In the genomic region with DNA sequence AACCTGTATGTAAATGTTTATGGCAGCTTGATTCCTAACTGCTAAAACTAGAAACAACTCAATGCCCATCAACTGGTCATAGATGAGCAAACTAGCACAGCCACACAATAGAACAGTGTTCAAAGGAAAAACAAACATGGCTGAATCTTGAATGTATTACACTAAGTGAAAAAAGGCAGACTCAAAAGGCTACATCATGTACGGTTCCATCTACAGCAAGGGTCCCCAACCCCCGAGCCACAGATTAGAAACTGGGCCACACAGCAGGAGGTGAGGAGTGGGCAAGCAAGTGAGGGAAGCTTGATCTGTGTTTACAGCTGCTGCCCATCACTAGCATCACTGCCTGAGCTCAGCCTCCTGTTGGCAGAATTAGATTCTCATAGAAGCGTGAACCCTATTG, we compare ENCODE assay signal across 1 cellular context.
A peak's percentile ranks its signal among the peaks of the same experiment; 100 is the strongest.
TF ChIP-seq lines count a peak whose summit lies in the region.

No MANE protein-coding gene starts in this region.

TF ChIP-seq in K562, 482 proteins besides CTCF, POLR2A, EP300 and RAD21:
- TF ChIP-seq, protein P1, sequence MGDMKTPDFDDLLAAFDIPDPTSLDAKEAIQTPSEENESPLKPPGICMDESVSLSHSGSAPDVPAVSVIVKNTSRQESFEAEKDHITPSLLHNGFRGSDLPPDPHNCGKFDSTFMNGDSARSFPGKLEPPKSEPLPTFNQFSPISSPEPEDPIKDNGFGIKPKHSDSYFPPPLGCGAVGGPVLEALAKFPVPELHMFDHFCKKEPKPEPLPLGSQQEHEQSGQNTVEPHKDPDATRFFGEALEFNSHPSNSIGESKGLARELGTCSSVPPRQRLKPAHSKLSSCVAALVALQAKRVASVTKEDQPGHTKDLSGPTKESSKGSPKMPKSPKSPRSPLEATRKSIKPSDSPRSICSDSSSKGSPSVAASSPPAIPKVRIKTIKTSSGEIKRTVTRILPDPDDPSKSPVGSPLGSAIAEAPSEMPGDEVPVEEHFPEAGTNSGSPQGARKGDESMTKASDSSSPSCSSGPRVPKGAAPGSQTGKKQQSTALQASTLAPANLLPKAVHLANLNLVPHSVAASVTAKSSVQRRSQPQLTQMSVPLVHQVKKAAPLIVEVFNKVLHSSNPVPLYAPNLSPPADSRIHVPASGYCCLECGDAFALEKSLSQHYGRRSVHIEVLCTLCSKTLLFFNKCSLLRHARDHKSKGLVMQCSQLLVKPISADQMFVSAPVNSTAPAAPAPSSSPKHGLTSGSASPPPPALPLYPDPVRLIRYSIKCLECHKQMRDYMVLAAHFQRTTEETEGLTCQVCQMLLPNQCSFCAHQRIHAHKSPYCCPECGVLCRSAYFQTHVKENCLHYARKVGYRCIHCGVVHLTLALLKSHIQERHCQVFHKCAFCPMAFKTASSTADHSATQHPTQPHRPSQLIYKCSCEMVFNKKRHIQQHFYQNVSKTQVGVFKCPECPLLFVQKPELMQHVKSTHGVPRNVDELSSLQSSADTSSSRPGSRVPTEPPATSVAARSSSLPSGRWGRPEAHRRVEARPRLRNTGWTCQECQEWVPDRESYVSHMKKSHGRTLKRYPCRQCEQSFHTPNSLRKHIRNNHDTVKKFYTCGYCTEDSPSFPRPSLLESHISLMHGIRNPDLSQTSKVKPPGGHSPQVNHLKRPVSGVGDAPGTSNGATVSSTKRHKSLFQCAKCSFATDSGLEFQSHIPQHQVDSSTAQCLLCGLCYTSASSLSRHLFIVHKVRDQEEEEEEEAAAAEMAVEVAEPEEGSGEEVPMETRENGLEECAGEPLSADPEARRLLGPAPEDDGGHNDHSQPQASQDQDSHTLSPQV (IDR thresholded peaks at IDR 0.05), result peak; percentile 74; the same call in 1 of the 2 replicates
- TF ChIP-seq RBBP5 (IDR thresholded peaks at IDR 0.05; ENCODE audit: borderline replicate concordance, insufficient read depth, low read length, poor library complexity, severe bottlenecking) (no peak), PTTG1 (tag; IDR thresholded peaks at IDR 0.05; ENCODE audit: low read depth) (0 out of 2 replicates have a peak, but pooled peaks have one; percentile 9), NR4A1 (CRISPR knock-in tag; IDR thresholded peaks at IDR 0.05) (no peak), NR4A1 (tag; IDR thresholded peaks at IDR 0.05) (peak; percentile 67; the same call in 1 of the 2 replicates)
TF ChIP-seq in K562: peak in this region for 3.
